In genomic region chr3:35675621-35676020, GRCh38 we compare ENCODE assay signal across 17 cellular contexts. TPM values are rescaled to one million over a fixed set of nuclear protein-coding genes. Genes with fewer than 3 reads are reported as not detected.
DNase-seq lines count a peak whose midpoint lies in the region; ATAC-seq and TF ChIP-seq lines count a peak whose summit lies in the region.
"Had no signal": no experiment of that assay in that cellular context is flagged by ENCODE, and none has a peak within 500 bp of the region (broad histone marks: within the 10 kb centered on the region; RNA-seq: fewer than 3 reads in every experiment).

No MANE protein-coding gene starts in this region.

- POLR2A ChIA-PET in HEK293 (lab: Yijun Ruan, JAX), result no interaction called here

- H3K36me3 Mint-ChIP-seq in activated T-cell treated with anti-CD3 and anti-CD28 coated beads, Interleukin-2, amount 50 U/mL, for 72 hours (ENCODE audit: insufficient read depth in 2 of 2), result no peaks in the 10 kb centered on the region
- H3K36me3 Mint-ChIP-seq: CD8-positive, alpha-beta memory T cell had no signal

- H3K4me1 Mint-ChIP-seq in activated T-cell treated with anti-CD3 and anti-CD28 coated beads, Interleukin-2, amount 50 U/mL, for 72 hours (ENCODE audit: low read depth), result no peaks in the 10 kb centered on the region
- H3K4me1 Mint-ChIP-seq: CD8-positive, alpha-beta memory T cell had no signal

- peaks cover 38% of the 10 kb centered on the region for H3K79me2 ChIP-seq in SU-DHL-6 (ENCODE audit: insufficient read depth, low read length)

- H3K4me3 ChIP-seq in HEK293 (ENCODE audit: low read depth, low read length) (no peak overlapping the region), SU-DHL-6 (ENCODE audit: insufficient read depth, low read length, poor library complexity, severe bottlenecking) (no peak overlapping the region), dorsolateral prefrontal cortex (peak overlapping the region in 25 of 59 donors; percentile 1 to 43 (median 22)), skeletal muscle tissue (ENCODE audit: low read length in 3 of 3) (no peak overlapping the region)
- H3K4me3 ChIP-seq: BLaER1, GM12878, GM23248 had no signal

- TF ChIP-seq CTCF in HEK293 (tag by site-specific recombination; IDR thresholded peaks at IDR 0.05) (no peak), SU-DHL-6 (IDR thresholded peaks at IDR 0.05; ENCODE audit: insufficient read depth, low read length, poor library complexity, severe bottlenecking) (no peak), dorsolateral prefrontal cortex (IDR thresholded peaks at IDR 0.05 in 54 of 56, conservative IDR thresholded peaks at IDR 0.05 in 2 of 56; ENCODE audit: low read depth in 1 of 56, partially characterized antibody in 56 of 56) (no peak)

- peak overlapping the region; percentile 21 for H3K9ac ChIP-seq in SU-DHL-6 (ENCODE audit: low read length)
- peak overlapping the region in 1 of 3 donors; percentile 4 for H3K9ac ChIP-seq in skeletal muscle tissue (ENCODE audit: low read depth in 1 of 3, low read length in 3 of 3)
- H3K9ac ChIP-seq: BLaER1, GM23248 had no signal

- H3K9me3 ChIP-seq in HEK293 (ENCODE audit: control insufficient read depth, insufficient read depth, low read depth, low read length), result no peaks in the 10 kb centered on the region
- H3K9me3 ChIP-seq in SU-DHL-6 (ENCODE audit: insufficient read depth, low read length), result no peaks in the 10 kb centered on the region
- no peaks in the 10 kb centered on the region for H3K9me3 ChIP-seq in skeletal muscle tissue (ENCODE audit: control insufficient read depth in 3 of 3, low read length in 3 of 3)
- H3K9me3 ChIP-seq: BLaER1, Caco-2 had no signal

- no peak overlapping the region for H2AFZ ChIP-seq in SU-DHL-6 (ENCODE audit: low read depth, low read length, severe bottlenecking)
- H2AFZ ChIP-seq: GM23248 had no signal

- ATAC-seq in activated T-cell treated with anti-CD3 and anti-CD28 coated beads, Interleukin-2, amount 50 U/mL, for 72 hours (replicated peaks in 1 of 2), result no peak
- ATAC-seq: GM12878, HCT116 had no signal

- no peaks in the 10 kb centered on the region for H3K9me2 ChIP-seq in SU-DHL-6 (replicated peaks; ENCODE audit: insufficient read depth, low read length)

- no peaks in the 10 kb centered on the region for H4K20me1 ChIP-seq in SU-DHL-6 (ENCODE audit: low read depth, low read length)

- H3K27ac ChIP-seq in HEK293 (ENCODE audit: extremely low read depth, low read depth, low read length) (no peak overlapping the region), SU-DHL-6 (ENCODE audit: low read depth, low read length) (peak overlapping the region; percentile 99), dorsolateral prefrontal cortex (peak overlapping the region in 53 of 59 donors; percentile 0 to 91 (median 67)), skeletal muscle tissue (ENCODE audit: low read depth, low read length) (peak overlapping the region; percentile 84)
- H3K27ac ChIP-seq: BLaER1, GM23248 had no signal

- no peak overlapping the region for H3K4me3 Mint-ChIP-seq in activated T-cell treated with anti-CD3 and anti-CD28 coated beads, Interleukin-2, amount 50 U/mL, for 72 hours
- H3K4me3 Mint-ChIP-seq: CD8-positive, alpha-beta memory T cell had no signal

- H3F3A ChIP-seq in SU-DHL-6 (ENCODE audit: insufficient read depth), result peaks cover 46% of the 10 kb centered on the region

- no peak overlapping the region for H3K27ac Mint-ChIP-seq in activated T-cell treated with anti-CD3 and anti-CD28 coated beads, Interleukin-2, amount 50 U/mL, for 72 hours
- H3K27ac Mint-ChIP-seq: CD8-positive, alpha-beta memory T cell had no signal

- DNase-seq in dorsolateral prefrontal cortex (no peak), NCI-H526 (lab: John Stamatoyannopoulos, UW) (no peak), NCI-H2227 treated with DMSO at 0.1 percent for 48 hours (lab: John Stamatoyannopoulos, UW) (no peak)
- no peak for DNase-seq in activated T-cell treated with anti-CD3 and anti-CD28 coated beads, Interleukin-2, amount 50 U/mL, for 72 hours
- DNase-seq: 8988T; AML-193; Caco-2; CD8-positive, alpha-beta memory T cell; DMS53; GM23248 had no signal

- intact Hi-C loops in dorsolateral prefrontal cortex (cut with DNase I), result no loop called here

- H3K36me3 ChIP-seq in HEK293 (ENCODE audit: control insufficient read depth in 2 of 2, insufficient read depth in 1 of 2, low read length in 2 of 2) (no peaks in the 10 kb centered on the region), SU-DHL-6 (ENCODE audit: low read length) (no peaks in the 10 kb centered on the region), skeletal muscle tissue (ENCODE audit: control insufficient read depth in 3 of 3, insufficient read depth in 3 of 3, low read length in 3 of 3) (peaks cover 0 to 3% (median 0%) of the 10 kb centered on the region in 3 donors)

- CTCF ChIA-PET in HEK293 (lab: Yijun Ruan, JAX), result no interaction called here

- H3K4me1 ChIP-seq in HEK293 (ENCODE audit: control insufficient read depth, insufficient read depth, low read length) (no peaks in the 10 kb centered on the region), skeletal muscle tissue (ENCODE audit: control insufficient read depth in 3 of 3, insufficient read depth in 3 of 3, low read length in 3 of 3) (peaks cover 11 to 22% (median 13%) of the 10 kb centered on the region in 3 donors)
- H3K4me1 ChIP-seq: Caco-2 had no signal

- no peaks in the 10 kb centered on the region for H3K27me3 ChIP-seq in SU-DHL-6 (ENCODE audit: low read length)
- H3K27me3 ChIP-seq in dorsolateral prefrontal cortex, result no peaks in the 10 kb centered on the region
- H3K27me3 ChIP-seq in skeletal muscle tissue (ENCODE audit: control insufficient read depth in 3 of 3, insufficient read depth in 3 of 3, low read length in 3 of 3), result no peaks in the 10 kb centered on the region
- H3K27me3 ChIP-seq: BLaER1 had no signal

- H3K9me3 Mint-ChIP-seq in activated T-cell treated with anti-CD3 and anti-CD28 coated beads, Interleukin-2, amount 50 U/mL, for 72 hours, result peaks cover 1 to 6% of the 10 kb centered on the region in 2 donors

- H3K4me2 ChIP-seq in SU-DHL-6 (ENCODE audit: low read depth, low read length, poor library complexity, severe bottlenecking), result peak overlapping the region; percentile 84
- H3K4me2 ChIP-seq: BLaER1 had no signal

- H3K27me3 Mint-ChIP-seq in activated T-cell treated with anti-CD3 and anti-CD28 coated beads, Interleukin-2, amount 50 U/mL, for 72 hours (ENCODE audit: low read depth), result peaks cover 6% of the 10 kb centered on the region
- H3K27me3 Mint-ChIP-seq: CD8-positive, alpha-beta memory T cell had no signal

TF ChIP-seq in HEK293, 187 proteins besides CTCF, POLR2A, EP300 and RAD21:
- TF ChIP-seq ZNF404 (tag by site-specific recombination; IDR thresholded peaks at IDR 0.05), result no peak
- TF ChIP-seq ZNF513 (tag by site-specific recombination; IDR thresholded peaks at IDR 0.05), result peak; percentile 55; the same call in 1 of the 2 replicates

RNA-seq across cellular contexts. Expression of gene ARPP21, which starts 36.3 kb away (rescaled TPM):
- total RNA-seq in dorsolateral prefrontal cortex (100 to 1,000 TPM in 116 of 120 experiments, 10 to 100 TPM in 4; 77.6 to 293 (median 180) TPM), skeletal muscle tissue (54.3 TPM)
- not detected for total RNA-seq in activated T-cell treated with anti-CD3 and anti-CD28 coated beads, Interleukin-2, amount 50 U/mL, for 72 hours
- total RNA-seq: Caco-2; CD8-positive, alpha-beta memory T cell; G401; GM12878; GM23248 had no signal

Comparison
In these comparisons a context has a peak if more than half of its experiments do, and no peak if none do; other contexts are left out.
1. RNA of gene ARPP21, which starts 36.3 kb away (total RNA-seq): 77.6 to 293 TPM in dorsolateral prefrontal cortex and 54.3 TPM in skeletal muscle tissue (single experiment); not detected in activated T-cell treated with anti-CD3 and anti-CD28 coated beads, Interleukin-2, amount 50 U/mL, for 72 hours; every median in the first group is over 10 times any median in the second.